Comparison of ENCODE assay signal across 8 cellular contexts in genomic region chr7:131513245-131514061, GRCh38. TPM values are rescaled to one million over a fixed set of nuclear protein-coding genes. Genes with fewer than 3 reads are reported as not detected.
DNase-seq lines count a peak whose midpoint lies in the region; ATAC-seq and TF ChIP-seq lines count a peak whose summit lies in the region.

No MANE protein-coding gene starts in this region.

- DNase-seq in DMS 273 treated with DMSO at 0.1 percent for 48 hours (lab: John Stamatoyannopoulos, UW) (peak; percentile 43), OCI-M2 (lab: John Stamatoyannopoulos, UW; ENCODE audit: unreplicated experiment) (peak; percentile 56), activated T-cell treated with anti-CD3 and anti-CD28 coated beads for 48 hours (ENCODE audit: low read depth) (peak; percentile 79), esophagus squamous epithelium (lab: John Stamatoyannopoulos, UW) (no peak)
- peak; percentile 66 for DNase-seq in Jurkat, Clone E6-1 (ENCODE audit: low read depth, low spot score)
- peak; percentile 48 to 76 (median 64) for DNase-seq in naive thymus-derived CD8-positive, alpha-beta T cell
- DNase-seq in stimulated activated effector memory CD8-positive, alpha-beta T cell treated with anti-CD3 and anti-CD28 coated beads, Interleukin-12 subunit alpha, Interleukin-12 subunit beta, amount 100 ng/mL, for 72 hours (ENCODE audit: low spot score in 2 of 2): peak; percentile 82 to 87

- H3K9me3 ChIP-seq in esophagus squamous epithelium: no peaks in the 10 kb centered on the region

- peaks cover 4 to 39% (median 15%) of the 10 kb centered on the region in 5 donors for H3K27me3 Mint-ChIP-seq in naive thymus-derived CD8-positive, alpha-beta T cell

- peak; percentile 93 for ATAC-seq in GM21529 (IDR thresholded peaks at IDR 0.05; ENCODE audit: unreplicated experiment)
- ATAC-seq in naive thymus-derived CD8-positive, alpha-beta T cell: peak; percentile 95 to 97
- peak; percentile 94 for ATAC-seq in stimulated activated effector memory CD8-positive, alpha-beta T cell treated with anti-CD3 and anti-CD28 coated beads, Interleukin-12 subunit alpha, Interleukin-12 subunit beta, amount 100 ng/mL, for 72 hours

- H3K27ac Mint-ChIP-seq in naive thymus-derived CD8-positive, alpha-beta T cell: peak overlapping the region in 4 of 10 donors; percentile 30 to 65 (median 42)
- peak overlapping the region; percentile 74 for H3K27ac Mint-ChIP-seq in stimulated activated effector memory CD8-positive, alpha-beta T cell treated with anti-CD3 and anti-CD28 coated beads, Interleukin-12 subunit alpha, Interleukin-12 subunit beta, amount 100 ng/mL, for 72 hours

- peaks cover 9 to 19% (median 17%) of the 10 kb centered on the region in 4 donors for H3K4me1 Mint-ChIP-seq in naive thymus-derived CD8-positive, alpha-beta T cell
- H3K4me1 Mint-ChIP-seq in stimulated activated effector memory CD8-positive, alpha-beta T cell treated with anti-CD3 and anti-CD28 coated beads, Interleukin-12 subunit alpha, Interleukin-12 subunit beta, amount 100 ng/mL, for 72 hours: peaks cover 27% of the 10 kb centered on the region

- intact Hi-C loops in esophagus squamous epithelium (cut with DNase I): no loop called here

- POLR2A ChIA-PET in naive thymus-derived CD8-positive, alpha-beta T cell (lab: Charles Lee): no interaction called here

- peaks cover 0 to 4% (median 0%) of the 10 kb centered on the region in 4 donors for H3K27me3 ChIP-seq in esophagus squamous epithelium

- WGBS in esophagus squamous epithelium, 2 donors: 31 to 73% methylated on average over 5 to 10 of the region's 11 CpGs

- TF ChIP-seq CTCF in esophagus squamous epithelium (IDR thresholded peaks at IDR 0.05): peak; percentile 73 to 91 (median 88)

- no peaks in the 10 kb centered on the region for H3K9me3 Mint-ChIP-seq in naive thymus-derived CD8-positive, alpha-beta T cell
- no peaks in the 10 kb centered on the region for H3K9me3 Mint-ChIP-seq in stimulated activated effector memory CD8-positive, alpha-beta T cell treated with anti-CD3 and anti-CD28 coated beads, Interleukin-12 subunit alpha, Interleukin-12 subunit beta, amount 100 ng/mL, for 72 hours

- H3K4me3 Mint-ChIP-seq in naive thymus-derived CD8-positive, alpha-beta T cell: peak overlapping the region in 3 of 10 donors; percentile 10 to 17 (median 15)
- peak overlapping the region; percentile 47 for H3K4me3 Mint-ChIP-seq in stimulated activated effector memory CD8-positive, alpha-beta T cell treated with anti-CD3 and anti-CD28 coated beads, Interleukin-12 subunit alpha, Interleukin-12 subunit beta, amount 100 ng/mL, for 72 hours

- no peak for TF ChIP-seq POLR2A in esophagus squamous epithelium (IDR thresholded peaks at IDR 0.05)

- H3K36me3 Mint-ChIP-seq in naive thymus-derived CD8-positive, alpha-beta T cell: no peaks in the 10 kb centered on the region
- H3K36me3 Mint-ChIP-seq in stimulated activated effector memory CD8-positive, alpha-beta T cell treated with anti-CD3 and anti-CD28 coated beads, Interleukin-12 subunit alpha, Interleukin-12 subunit beta, amount 100 ng/mL, for 72 hours: no peaks in the 10 kb centered on the region

- H3K4me3 ChIP-seq in Jurkat, Clone E6-1 (ENCODE audit: low read length): no peak overlapping the region
- no peak overlapping the region for H3K4me3 ChIP-seq in esophagus squamous epithelium

- H3K36me3 ChIP-seq in esophagus squamous epithelium: no peaks in the 10 kb centered on the region

- no peak overlapping the region for H3K27ac ChIP-seq in esophagus squamous epithelium

- H3K4me1 ChIP-seq in esophagus squamous epithelium: peaks cover 0 to 14% (median 0%) of the 10 kb centered on the region in 3 donors

RNA-seq across cellular contexts. Expression of gene PODXL, which starts 43.0 kb away (rescaled TPM):
- 12.0 TPM for polyA plus RNA-seq in Jurkat, Clone E6-1 (2012; ENCODE audit: insufficient read depth, insufficient read length)
- total RNA-seq in esophagus squamous epithelium: 10 to 100 TPM in 1 of 4 donors, 1 to 10 TPM in 3; 5.0 to 22.3 (median 7.6) TPM
- total RNA-seq in naive thymus-derived CD8-positive, alpha-beta T cell: under 1 TPM; 0.27 to 0.57 TPM
- under 1 TPM; 0.08 to 0.10 (median 0.09) TPM for polyA plus RNA-seq in naive thymus-derived CD8-positive, alpha-beta T cell
